1 cellular context compared by ENCODE assay signal in genomic region chr3:47409688-47410416, GRCh38.
TF ChIP-seq lines count a peak whose summit lies in the region.

No MANE protein-coding gene starts in this region.

TF ChIP-seq in HepG2, 621 proteins besides CTCF, POLR2A, EP300 and RAD21 (continued from another document):
- TF ChIP-seq PCBP1 (IDR thresholded peaks at IDR 0.05; ENCODE audit: borderline replicate concordance, low read depth, low read length) (0 out of 2 replicates have a peak, but pooled peaks have one; percentile 49), GABPB1 (CRISPR knock-in tag; IDR thresholded peaks at IDR 0.05) (no peak), ZBTB14 (CRISPR knock-in tag; IDR thresholded peaks at IDR 0.05) (no peak), AGO2 (optimal IDR thresholded peaks at IDR 0.05; ENCODE audit: low read depth, low read length) (peak; percentile 42), THAP8 (CRISPR knock-in tag; IDR thresholded peaks at IDR 0.05; ENCODE audit: borderline replicate concordance) (no peak), HNRNPUL1 (IDR thresholded peaks at IDR 0.05; ENCODE audit: low read depth, low read length) (no peak), RXRA (CRISPR knock-in tag; IDR thresholded peaks at IDR 0.05) (no peak)
TF ChIP-seq in HepG2: peak in this region for 2.
